Comparison of ENCODE assay signal across 24 cellular contexts in genomic region chr7:40964610-40965009, GRCh38.
"Had no signal": no experiment of that assay in that cellular context is flagged by ENCODE, and none has a peak within 500 bp of the region (broad histone marks: within the 10 kb centered on the region; RNA-seq: fewer than 3 reads in every experiment).

No MANE protein-coding gene starts in this region.

- H3K79me2 ChIP-seq: hepatocyte had no signal

- H3K27me3 ChIP-seq: gastrocnemius medialis, heart left ventricle, hepatocyte, left lung, neutrophil, pancreas, right atrium auricular region, testis, tibial artery had no signal

- H3K4me3 ChIP-seq: gastrocnemius medialis, heart left ventricle, hepatocyte, left lung, pancreas, right atrium auricular region, testis, tibial artery had no signal

- H3K27ac ChIP-seq: epithelial cell of prostate, gastrocnemius medialis, heart left ventricle, hepatocyte, left lung, neutrophil, pancreas, right atrium auricular region, testis, tibial artery had no signal

- H3K4me1 ChIP-seq: gastrocnemius medialis, heart left ventricle, left lung, pancreas, right atrium auricular region, tibial artery had no signal

- H3K36me3 ChIP-seq: gastrocnemius medialis, heart left ventricle, left lung, neutrophil, pancreas, right atrium auricular region, tibial artery had no signal

- H2AFZ ChIP-seq: hepatocyte had no signal

- ATAC-seq: esophagus mucosa; gastrocnemius medialis; heart left ventricle; left cardiac atrium; left lung; naive thymus-derived CD8-positive, alpha-beta T cell; pancreas; sciatic nerve; stimulated activated effector memory CD8-positive, alpha-beta T cell treated with anti-CD3 and anti-CD28 coated beads, Interleukin-12 subunit alpha, Interleukin-12 subunit beta, amount 100 ng/mL, for 72 hours; stimulated activated naive CD8-positive, alpha-beta T cell treated with anti-CD3 and anti-CD28 coated beads, Interleukin-15, Interleukin-2, amounts not matched to agents 100 U/mL and 50 U/mL, for 24 hours had no signal

- H3K9me3 ChIP-seq: gastrocnemius medialis, heart left ventricle, left lung, neutrophil, pancreas, right atrium auricular region, testis, tibial artery had no signal

- DNase-seq: effector CD8-positive, alpha-beta T cell; endodermal cell; foreskin fibroblast; gastrocnemius medialis; heart left ventricle; left cardiac atrium; left lung; mesenchymal stem cell; midbrain; naive thymus-derived CD8-positive, alpha-beta T cell; pancreas; stimulated activated CD4-positive, alpha-beta T cell treated with anti-CD3 and anti-CD28 coated beads, Interleukin-2, amount 100 ng/mL, for 24 hours; stimulated activated CD4-positive, alpha-beta T cell treated with anti-CD3 and anti-CD28 coated beads, Interleukin-4, amount 100 ng/mL, for 24 hours; stimulated activated naive CD8-positive, alpha-beta T cell treated with anti-CD3 and anti-CD28 coated beads, Interleukin-15, Interleukin-2, amounts not matched to agents 100 U/mL and 50 U/mL, for 24 hours; substantia nigra; testis; tibial artery had no signal

- H3K4me2 ChIP-seq: hepatocyte had no signal
